19 cellular contexts compared by ENCODE assay signal in the genomic region with DNA sequence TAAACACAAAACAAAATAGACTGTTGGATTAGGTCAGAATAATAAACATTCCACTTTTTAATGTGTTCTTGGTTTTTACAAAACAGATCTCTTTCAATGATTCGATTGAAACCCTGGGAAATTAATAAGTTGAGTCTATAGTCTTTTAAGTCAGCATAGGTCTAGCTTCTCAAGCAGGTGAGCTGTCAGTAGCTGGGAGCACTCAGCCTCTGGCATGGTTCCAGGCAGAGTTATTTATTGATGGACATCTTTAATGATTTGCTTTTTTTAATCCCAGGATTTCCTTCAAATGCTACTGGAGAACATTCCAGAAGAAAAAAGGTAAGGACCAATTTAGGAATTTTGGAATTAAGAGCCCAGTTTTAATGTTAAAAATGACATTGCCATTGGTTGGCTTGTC.
DNase-seq lines count a peak whose midpoint lies in the region; ATAC-seq, FAIRE-seq and TF ChIP-seq lines count a peak whose summit lies in the region.
"Had no signal": no experiment of that assay in that cellular context is flagged by ENCODE, and none has a peak within 500 bp of the region (broad histone marks: within the 10 kb centered on the region; RNA-seq: fewer than 3 reads in every experiment).

No MANE protein-coding gene starts in this region.

- H2AK5ac ChIP-seq in mesenchymal stem cell (ENCODE audit: low read length, severe bottlenecking), result peak overlapping the region; percentile 83

- no peak overlapping the region for H2BK5ac ChIP-seq in mesenchymal stem cell (ENCODE audit: low read depth, low read length, poor library complexity, severe bottlenecking)

- no peak for TF ChIP-seq EP300 in A549 (IDR thresholded peaks at IDR 0.05)

- WGBS in A549 (ENCODE audit: missing lambda C conversion rate), result 40% methylated on average over 1 of the region's 1 CpG
- 45 to 65% methylated on average over 1 of the region's 1 CpG for WGBS in body of pancreas, 2 donors
- WGBS in mesenchymal stem cell, result 100% methylated on average over 1 of the region's 1 CpG

- CTCF ChIA-PET in A549 (lab: Yijun Ruan, JAX), result interaction anchor here (1.5 kb wide), 1 partner anchor 9 kb away, joined by 4 read pairs; no protein-coding TSS in a partner anchor

- TF ChIP-seq RAD21 in A549 (conservative IDR thresholded peaks at IDR 0.05 in 1 of 2, IDR thresholded peaks at IDR 0.05 in 1 of 2), result no peak

- DNase-seq in A549 (ENCODE audit: low read depth in 1 of 2, low spot score in 1 of 2) (peak in 1 of 2 experiments; percentile 17), COLO668 (lab: John Stamatoyannopoulos, UW; ENCODE audit: unreplicated experiment) (peak; percentile 35), body of pancreas (peak; percentile 58 to 76 (median 70)), mesenchymal stem cell (no peak)
- no peak for DNase-seq in effector CD8-positive, alpha-beta T cell (lab: John Stamatoyannopoulos, UW)
- DNase-seq: BE2C; CD4-positive, alpha-beta T cell; DND-41; GM23248; HCEC 1CT; KG1; NCI-H2081 treated with DMSO at 0.1 percent for 48 hours; NCI-H345; PC-9 had no signal

- no peak for FAIRE-seq in A549 (lab: Jason Lieb, UNC)
- FAIRE-seq: D721Med, G401.6, GM18507 had no signal

- TF ChIP-seq POLR2A in A549 (IDR thresholded peaks at IDR 0.05; ENCODE audit: low read length) (no peak), body of pancreas (IDR thresholded peaks at IDR 0.05) (no peak)

- no peak overlapping the region for H3K4me3 ChIP-seq in A549
- no peak overlapping the region for H3K4me3 ChIP-seq in body of pancreas
- no peak overlapping the region for H3K4me3 ChIP-seq in mesenchymal stem cell (ENCODE audit: insufficient read depth in 1 of 2, low read depth in 1 of 2, low read length in 2 of 2)
- H3K4me3 ChIP-seq: GM23248, PC-9 had no signal

- H3K23ac ChIP-seq in mesenchymal stem cell (ENCODE audit: low read length in 2 of 2), result no peak overlapping the region

- H3K9me3 ChIP-seq in A549, result no peaks in the 10 kb centered on the region
- no peaks in the 10 kb centered on the region for H3K9me3 ChIP-seq in body of pancreas
- no peaks in the 10 kb centered on the region for H3K9me3 ChIP-seq in mesenchymal stem cell (ENCODE audit: control insufficient read depth, low read length)
- H3K9me3 ChIP-seq: BE2C had no signal

- TF ChIP-seq CTCF in A549 (IDR thresholded peaks at IDR 0.05) (no peak), body of pancreas (IDR thresholded peaks at IDR 0.05) (no peak)

- H4K8ac ChIP-seq in mesenchymal stem cell (ENCODE audit: low read length), result no peak overlapping the region

- no peak overlapping the region for H3K18ac ChIP-seq in mesenchymal stem cell (ENCODE audit: low read depth in 1 of 2, low read length in 2 of 2)

- H3K14ac ChIP-seq in mesenchymal stem cell (ENCODE audit: low read length in 2 of 2), result no peak overlapping the region

- H2BK15ac ChIP-seq in mesenchymal stem cell (ENCODE audit: low read depth, poor library complexity, severe bottlenecking), result no peak overlapping the region

- H3K9ac ChIP-seq in mesenchymal stem cell (ENCODE audit: low read length), result no peak overlapping the region
- H3K9ac ChIP-seq: GM23248 had no signal

- intact Hi-C loops in body of pancreas (cut with DNase I), result no loop called here

- peak overlapping the region; percentile 36 for H3K4me2 ChIP-seq in A549
- H3K4me2 ChIP-seq in mesenchymal stem cell (ENCODE audit: low read length, poor library complexity, severe bottlenecking), result no peak overlapping the region
- H3K4me2 ChIP-seq: PC-9 had no signal

- peaks cover 4% of the 10 kb centered on the region for H3K79me1 ChIP-seq in mesenchymal stem cell (replicated peaks; ENCODE audit: low read length, poor library complexity, severe bottlenecking)

- H3K27me3 ChIP-seq in body of pancreas, result no peaks in the 10 kb centered on the region
- no peaks in the 10 kb centered on the region for H3K27me3 ChIP-seq in mesenchymal stem cell (ENCODE audit: control insufficient read depth in 1 of 2, insufficient read depth in 1 of 2, low read length in 2 of 2)
- H3K27me3 ChIP-seq: BE2C had no signal

- POLR2A ChIA-PET in A549 (lab: Yijun Ruan, JAX), result no interaction called here

- H3K36me3 ChIP-seq in body of pancreas (replicated peaks in 1 of 2; ENCODE audit: insufficient read depth in 1 of 2, low read depth in 2 of 2), result no peaks in the 10 kb centered on the region
- no peaks in the 10 kb centered on the region for H3K36me3 ChIP-seq in mesenchymal stem cell (ENCODE audit: control insufficient read depth in 1 of 2, insufficient read depth in 2 of 2, low read depth in 1 of 2, low read length in 2 of 2)
- H3K36me3 ChIP-seq: BE2C had no signal

- peaks cover 18% of the 10 kb centered on the region for H3K4me1 ChIP-seq in A549
- H3K4me1 ChIP-seq in body of pancreas, result peaks cover 36% of the 10 kb centered on the region
- peaks cover 6% of the 10 kb centered on the region for H3K4me1 ChIP-seq in mesenchymal stem cell (ENCODE audit: control insufficient read depth, insufficient read depth, low read depth, low read length)

- H2BK12ac ChIP-seq in mesenchymal stem cell (ENCODE audit: low read length in 2 of 2), result no peak overlapping the region

- H4K91ac ChIP-seq in mesenchymal stem cell (ENCODE audit: low read length), result no peak overlapping the region

- ATAC-seq in A549 (no peak), body of pancreas (no peak), HG03095 (IDR thresholded peaks at IDR 0.05; ENCODE audit: unreplicated experiment) (no peak), HG03432 (IDR thresholded peaks at IDR 0.05; ENCODE audit: unreplicated experiment) (no peak)

- no peak overlapping the region for H2AFZ ChIP-seq in mesenchymal stem cell (ENCODE audit: low read depth, low read length)
- H2AFZ ChIP-seq: GM23248, PC-9 had no signal

- no peak overlapping the region for H2BK120ac ChIP-seq in mesenchymal stem cell (ENCODE audit: low read depth, low read length)

- peak overlapping the region in 1 of 2 experiments; percentile 55; a peak in 3 of 6 replicates for H3K27ac ChIP-seq in A549
- peak overlapping the region in 3 of 4 donors; percentile 11 to 32 (median 19) for H3K27ac ChIP-seq in body of pancreas
- no peak overlapping the region for H3K27ac ChIP-seq in mesenchymal stem cell (ENCODE audit: low read length, poor library complexity, severe bottlenecking)
- H3K27ac ChIP-seq: GM23248, PC-9 had no signal

- H3K4ac ChIP-seq in mesenchymal stem cell (ENCODE audit: low read depth in 1 of 2, low read length in 2 of 2), result no peak overlapping the region

TF ChIP-seq in A549, 52 proteins besides CTCF, POLR2A, EP300 and RAD21:
- TF ChIP-seq, protein P1, sequence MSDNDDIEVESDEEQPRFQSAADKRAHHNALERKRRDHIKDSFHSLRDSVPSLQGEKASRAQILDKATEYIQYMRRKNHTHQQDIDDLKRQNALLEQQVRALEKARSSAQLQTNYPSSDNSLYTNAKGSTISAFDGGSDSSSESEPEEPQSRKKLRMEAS (IDR thresholded peaks at IDR 0.05), result no peak
- no peak for TF ChIP-seq NPAS2 (CRISPR knock-in tag; IDR thresholded peaks at IDR 0.05; ENCODE audit: borderline replicate concordance)
- TF ChIP-seq HOXA7 (CRISPR knock-in tag; IDR thresholded peaks at IDR 0.05), result no peak
- TF ChIP-seq ESRRA (IDR thresholded peaks at IDR 0.05; ENCODE audit: borderline replicate concordance, low read length), result no peak
- TF ChIP-seq CHD4 (IDR thresholded peaks at IDR 0.05; ENCODE audit: borderline replicate concordance), result no peak
- TF ChIP-seq, protein P2, sequence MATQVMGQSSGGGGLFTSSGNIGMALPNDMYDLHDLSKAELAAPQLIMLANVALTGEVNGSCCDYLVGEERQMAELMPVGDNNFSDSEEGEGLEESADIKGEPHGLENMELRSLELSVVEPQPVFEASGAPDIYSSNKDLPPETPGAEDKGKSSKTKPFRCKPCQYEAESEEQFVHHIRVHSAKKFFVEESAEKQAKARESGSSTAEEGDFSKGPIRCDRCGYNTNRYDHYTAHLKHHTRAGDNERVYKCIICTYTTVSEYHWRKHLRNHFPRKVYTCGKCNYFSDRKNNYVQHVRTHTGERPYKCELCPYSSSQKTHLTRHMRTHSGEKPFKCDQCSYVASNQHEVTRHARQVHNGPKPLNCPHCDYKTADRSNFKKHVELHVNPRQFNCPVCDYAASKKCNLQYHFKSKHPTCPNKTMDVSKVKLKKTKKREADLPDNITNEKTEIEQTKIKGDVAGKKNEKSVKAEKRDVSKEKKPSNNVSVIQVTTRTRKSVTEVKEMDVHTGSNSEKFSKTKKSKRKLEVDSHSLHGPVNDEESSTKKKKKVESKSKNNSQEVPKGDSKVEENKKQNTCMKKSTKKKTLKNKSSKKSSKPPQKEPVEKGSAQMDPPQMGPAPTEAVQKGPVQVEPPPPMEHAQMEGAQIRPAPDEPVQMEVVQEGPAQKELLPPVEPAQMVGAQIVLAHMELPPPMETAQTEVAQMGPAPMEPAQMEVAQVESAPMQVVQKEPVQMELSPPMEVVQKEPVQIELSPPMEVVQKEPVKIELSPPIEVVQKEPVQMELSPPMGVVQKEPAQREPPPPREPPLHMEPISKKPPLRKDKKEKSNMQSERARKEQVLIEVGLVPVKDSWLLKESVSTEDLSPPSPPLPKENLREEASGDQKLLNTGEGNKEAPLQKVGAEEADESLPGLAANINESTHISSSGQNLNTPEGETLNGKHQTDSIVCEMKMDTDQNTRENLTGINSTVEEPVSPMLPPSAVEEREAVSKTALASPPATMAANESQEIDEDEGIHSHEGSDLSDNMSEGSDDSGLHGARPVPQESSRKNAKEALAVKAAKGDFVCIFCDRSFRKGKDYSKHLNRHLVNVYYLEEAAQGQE (IDR thresholded peaks at IDR 0.05), result no peak
- TF ChIP-seq ZSCAN20 (CRISPR knock-in tag; IDR thresholded peaks at IDR 0.05), result no peak
- no peak for TF ChIP-seq JUNB (IDR thresholded peaks at IDR 0.05)
- TF ChIP-seq TFCP2L1 (CRISPR knock-in tag; IDR thresholded peaks at IDR 0.05), result no peak
- TF ChIP-seq HDAC2 (IDR thresholded peaks at IDR 0.05), result no peak
- TF ChIP-seq, protein P3, sequence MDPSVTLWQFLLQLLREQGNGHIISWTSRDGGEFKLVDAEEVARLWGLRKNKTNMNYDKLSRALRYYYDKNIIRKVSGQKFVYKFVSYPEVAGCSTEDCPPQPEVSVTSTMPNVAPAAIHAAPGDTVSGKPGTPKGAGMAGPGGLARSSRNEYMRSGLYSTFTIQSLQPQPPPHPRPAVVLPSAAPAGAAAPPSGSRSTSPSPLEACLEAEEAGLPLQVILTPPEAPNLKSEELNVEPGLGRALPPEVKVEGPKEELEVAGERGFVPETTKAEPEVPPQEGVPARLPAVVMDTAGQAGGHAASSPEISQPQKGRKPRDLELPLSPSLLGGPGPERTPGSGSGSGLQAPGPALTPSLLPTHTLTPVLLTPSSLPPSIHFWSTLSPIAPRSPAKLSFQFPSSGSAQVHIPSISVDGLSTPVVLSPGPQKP (IDR thresholded peaks at IDR 0.05; ENCODE audit: low read depth, low read length), result no peak
- TF ChIP-seq FOSL2 (IDR thresholded peaks at IDR 0.05), result no peak
- no peak for TF ChIP-seq FOSL2 (CRISPR knock-in tag; IDR thresholded peaks at IDR 0.05)
- no peak for TF ChIP-seq ZNF302 (CRISPR knock-in tag; IDR thresholded peaks at IDR 0.05)
- TF ChIP-seq SMC3 (IDR thresholded peaks at IDR 0.05), result no peak
- TF ChIP-seq PHF8 (IDR thresholded peaks at IDR 0.05; ENCODE audit: borderline replicate concordance, low read depth), result no peak

Comparison
In these comparisons a context has a peak if more than half of its experiments do, and no peak if none do; other contexts are left out.
1. DNase-seq: peak in COLO668 (single experiment) and body of pancreas (4 of 4); none in mesenchymal stem cell (single experiment) and effector CD8-positive, alpha-beta T cell (single experiment).